ENCODE assay signal across 2 cellular contexts in the genomic region with DNA sequence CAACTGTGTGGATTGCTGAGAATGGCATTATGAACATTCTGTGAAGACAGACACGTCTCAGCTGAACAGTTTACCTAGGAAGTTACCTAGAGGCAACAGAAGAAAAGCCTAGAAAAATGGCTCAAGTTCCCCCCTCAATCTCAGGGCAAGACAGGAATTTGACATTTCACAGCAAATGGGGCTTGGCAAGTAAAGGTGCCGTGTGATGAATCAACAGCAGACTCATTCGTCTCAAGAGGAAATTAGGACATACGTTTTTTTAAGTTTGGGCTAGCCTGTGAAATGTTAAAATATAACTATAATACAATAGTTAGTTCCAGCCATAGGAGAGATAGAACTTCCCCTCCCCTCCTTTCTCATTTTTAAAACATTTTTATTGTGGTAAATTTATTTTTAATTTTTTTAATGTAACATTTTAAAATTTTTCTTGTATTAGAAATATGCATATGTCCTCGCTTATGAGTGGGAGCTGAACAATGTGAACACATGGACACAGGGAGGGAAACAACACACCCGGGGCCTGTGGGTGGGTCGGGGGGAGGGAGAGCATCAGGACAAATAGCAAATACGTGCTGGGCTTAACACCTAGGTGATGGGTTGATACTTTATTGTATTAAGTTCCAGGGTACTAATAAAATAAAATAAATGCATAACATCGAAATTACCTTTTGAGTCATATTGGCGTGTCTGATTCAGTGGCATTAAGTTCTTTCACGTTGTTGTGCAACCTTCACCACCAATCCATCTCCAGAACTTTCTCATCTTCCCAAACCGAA.
A peak's percentile ranks its signal among the peaks of the same experiment; 100 is the strongest.
TF ChIP-seq lines count a peak whose summit lies in the region.

No MANE protein-coding gene starts in this region.

TF ChIP-seq in IMR-90, 13 proteins besides CTCF, POLR2A, EP300 and RAD21:
- peak; percentile 61 for TF ChIP-seq CEBPB (IDR thresholded peaks at IDR 0.05; ENCODE audit: low read depth, low read length)
- no peak for TF ChIP-seq RCOR1 (IDR thresholded peaks at IDR 0.05; ENCODE audit: insufficient replicate concordance, low read length)
- TF ChIP-seq FOS (IDR thresholded peaks at IDR 0.05; ENCODE audit: low read depth, low read length): no peak
- TF ChIP-seq USF2 (IDR thresholded peaks at IDR 0.05; ENCODE audit: low read depth, low read length): no peak
- TF ChIP-seq, protein P1, sequence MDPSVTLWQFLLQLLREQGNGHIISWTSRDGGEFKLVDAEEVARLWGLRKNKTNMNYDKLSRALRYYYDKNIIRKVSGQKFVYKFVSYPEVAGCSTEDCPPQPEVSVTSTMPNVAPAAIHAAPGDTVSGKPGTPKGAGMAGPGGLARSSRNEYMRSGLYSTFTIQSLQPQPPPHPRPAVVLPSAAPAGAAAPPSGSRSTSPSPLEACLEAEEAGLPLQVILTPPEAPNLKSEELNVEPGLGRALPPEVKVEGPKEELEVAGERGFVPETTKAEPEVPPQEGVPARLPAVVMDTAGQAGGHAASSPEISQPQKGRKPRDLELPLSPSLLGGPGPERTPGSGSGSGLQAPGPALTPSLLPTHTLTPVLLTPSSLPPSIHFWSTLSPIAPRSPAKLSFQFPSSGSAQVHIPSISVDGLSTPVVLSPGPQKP (IDR thresholded peaks at IDR 0.05; ENCODE audit: borderline replicate concordance, low read depth, low read length): no peak
TF ChIP-seq in IMR-90: peak in this region for 1.

TF ChIP-seq in endothelial cell of umbilical vein, 7 proteins besides CTCF, POLR2A, EP300 and RAD21:
- no peak for TF ChIP-seq GATA2 (IDR thresholded peaks at IDR 0.05; ENCODE audit: insufficient read depth, insufficient read length, low read depth, low read length)
- TF ChIP-seq JUN (IDR thresholded peaks at IDR 0.05; ENCODE audit: borderline replicate concordance, insufficient read depth, insufficient read length, low read depth): no peak
- peak; percentile 50 for TF ChIP-seq FOS (IDR thresholded peaks at IDR 0.05; ENCODE audit: borderline replicate concordance, insufficient read depth, low read length)
